In genomic region chr12:108833355-108833733, GRCh38 we compare ENCODE assay signal across 10 cellular contexts. TPM values are rescaled to one million over a fixed set of nuclear protein-coding genes. Genes with fewer than 3 reads are reported as not detected.
A peak's percentile ranks its signal among the peaks of the same experiment; 100 is the strongest.
DNase-seq lines count a peak whose midpoint lies in the region; FAIRE-seq and TF ChIP-seq lines count a peak whose summit lies in the region.
"Had no signal": no experiment of that assay in that cellular context is flagged by ENCODE, and none has a peak within 500 bp of the region (broad histone marks: within the 10 kb centered on the region; RNA-seq: fewer than 3 reads in every experiment).

No MANE protein-coding gene starts in this region.

- peak overlapping the region; percentile 99 for H3K27ac ChIP-seq in brain microvascular endothelial cell

- TF ChIP-seq CTCF in brain microvascular endothelial cell (IDR thresholded peaks at IDR 0.05; ENCODE audit: low read depth, low read length, missing control alignments) (no peak), kidney epithelial cell (IDR thresholded peaks at IDR 0.05; ENCODE audit: insufficient read depth, low read length, poor library complexity, severe bottlenecking) (no peak), GM10266 (IDR thresholded peaks at IDR 0.05; ENCODE audit: control insufficient read depth, insufficient read depth, low read depth, missing control alignments) (no peak)

- DNase-seq in HK-2 (ENCODE audit: unreplicated experiment) (peak; percentile 79), brain microvascular endothelial cell (peak; percentile 97), kidney epithelial cell (ENCODE audit: low read depth) (peak; percentile 65), stromal cell of bone marrow (ENCODE audit: low read depth) (peak; percentile 77), posterior cingulate gyrus (no peak), GM19239 (ENCODE audit: insufficient read length, low spot score) (no peak), activated gamma-delta T cell treated with Interleukin-2 at 50 U/mL for 16 hours (no peak), GM10266 (ENCODE audit: extremely low spot score) (no peak)
- DNase-seq: NCI-H1436 treated with DMSO at 0.1 percent for 48 hours had no signal

- intact Hi-C loops in posterior cingulate gyrus (cut with DNase I), result no loop called here

- H3K27me3 ChIP-seq in brain microvascular endothelial cell (replicated peaks) (no peaks in the 10 kb centered on the region), kidney epithelial cell (ENCODE audit: control insufficient read depth, insufficient read depth, low read length) (no peaks in the 10 kb centered on the region)

- H3K4me3 ChIP-seq in brain microvascular endothelial cell (ENCODE audit: low read depth, low read length) (no peak overlapping the region), kidney epithelial cell (ENCODE audit: low read depth, low read length) (no peak overlapping the region)

- in situ Hi-C loops in brain microvascular endothelial cell (cut with HindIII; ENCODE audit: low pct_ligation_motif_present, low sequenced_read_pairs), result no loop called here

- H3K36me3 ChIP-seq in brain microvascular endothelial cell (replicated peaks) (peaks cover 69% of the 10 kb centered on the region), kidney epithelial cell (ENCODE audit: control insufficient read depth, insufficient read depth, low read length) (no peaks in the 10 kb centered on the region)

- FAIRE-seq in GM19239 (lab: Jason Lieb, UNC), result no peak

RNA-seq across cellular contexts. Expression of gene SSH1, which starts 24.0 kb away (rescaled TPM):
- 18.6 and 21.4 TPM in 2 replicates for total RNA-seq in kidney epithelial cell

RNA-seq across cellular contexts. Expression of gene DAO, which starts 46.5 kb away (rescaled TPM):
- not detected in 2 replicates for total RNA-seq in kidney epithelial cell
- total RNA-seq: lower leg skin had no signal

Comparison
In these comparisons a context has a peak if more than half of its experiments do, and no peak if none do; other contexts are left out.
1. DNase-seq: peak in HK-2 (single experiment), brain microvascular endothelial cell (single experiment), kidney epithelial cell (single experiment) and stromal cell of bone marrow (single experiment); none in posterior cingulate gyrus (0 of 10), GM19239 (single experiment), activated gamma-delta T cell treated with Interleukin-2 at 50 U/mL for 16 hours (single experiment) and GM10266 (single experiment).